In the genomic region with DNA sequence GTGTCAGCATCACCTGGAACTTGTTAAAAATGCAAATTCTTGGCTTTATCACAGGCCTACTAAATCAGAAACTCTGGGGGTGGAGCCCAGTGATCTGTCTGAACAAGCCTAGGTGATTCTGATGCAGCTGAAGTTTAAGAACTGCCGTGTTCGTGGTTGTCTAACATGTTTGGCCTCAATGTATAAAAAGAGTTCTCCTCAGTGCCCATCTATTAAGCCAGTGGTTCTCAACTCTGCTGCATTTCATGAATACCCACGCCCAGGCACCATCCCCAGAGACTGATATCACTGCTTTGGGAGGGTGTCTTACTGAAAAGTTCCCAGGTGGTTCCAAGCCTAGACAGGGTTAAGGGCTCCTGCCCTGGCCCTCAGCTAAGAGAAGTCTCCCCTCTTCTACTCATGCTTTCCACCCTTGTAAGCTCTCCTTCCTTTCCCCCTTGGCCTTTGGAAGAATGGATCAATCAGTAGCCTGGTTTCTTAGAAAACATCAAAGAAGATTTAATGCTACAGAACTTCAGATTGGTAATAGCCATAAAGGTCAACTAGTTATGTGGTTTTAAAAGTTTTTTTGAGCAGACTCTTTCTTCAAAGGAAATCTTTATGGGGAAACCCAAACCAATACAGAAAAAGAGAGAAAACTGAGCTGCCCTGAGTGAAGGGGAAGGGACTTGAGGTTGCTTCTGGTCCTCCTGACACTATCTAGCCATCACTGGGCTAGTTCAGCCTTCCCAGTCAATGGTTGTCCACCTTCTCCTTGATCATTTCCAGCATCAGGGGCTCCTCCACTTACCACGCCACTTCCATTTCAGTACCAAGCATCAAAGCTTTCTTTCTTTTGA, we compare ENCODE assay signal across 1 cellular context.
TF ChIP-seq lines count a peak whose summit lies in the region.

No MANE protein-coding gene starts in this region.

TF ChIP-seq in GM12878, 131 proteins besides CTCF, POLR2A, EP300 and RAD21 (continued from another document and continues in another):
- no peak for TF ChIP-seq ZBTB11 (CRISPR knock-in tag; IDR thresholded peaks at IDR 0.05)
- no peak for TF ChIP-seq HCFC1 (IDR thresholded peaks at IDR 0.05; ENCODE audit: low read length)
- TF ChIP-seq, protein P1, sequence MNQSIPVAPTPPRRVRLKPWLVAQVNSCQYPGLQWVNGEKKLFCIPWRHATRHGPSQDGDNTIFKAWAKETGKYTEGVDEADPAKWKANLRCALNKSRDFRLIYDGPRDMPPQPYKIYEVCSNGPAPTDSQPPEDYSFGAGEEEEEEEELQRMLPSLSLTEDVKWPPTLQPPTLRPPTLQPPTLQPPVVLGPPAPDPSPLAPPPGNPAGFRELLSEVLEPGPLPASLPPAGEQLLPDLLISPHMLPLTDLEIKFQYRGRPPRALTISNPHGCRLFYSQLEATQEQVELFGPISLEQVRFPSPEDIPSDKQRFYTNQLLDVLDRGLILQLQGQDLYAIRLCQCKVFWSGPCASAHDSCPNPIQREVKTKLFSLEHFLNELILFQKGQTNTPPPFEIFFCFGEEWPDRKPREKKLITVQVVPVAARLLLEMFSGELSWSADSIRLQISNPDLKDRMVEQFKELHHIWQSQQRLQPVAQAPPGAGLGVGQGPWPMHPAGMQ (IDR thresholded peaks at IDR 0.05; ENCODE audit: borderline replicate concordance), result no peak
- TF ChIP-seq MEF2B (IDR thresholded peaks at IDR 0.05; ENCODE audit: partially characterized antibody, poor library complexity, severe bottlenecking), result peak; percentile 98
- TF ChIP-seq SREBF2 (IDR thresholded peaks at IDR 0.05; ENCODE audit: low read length), result no peak
- TF ChIP-seq, protein P2, sequence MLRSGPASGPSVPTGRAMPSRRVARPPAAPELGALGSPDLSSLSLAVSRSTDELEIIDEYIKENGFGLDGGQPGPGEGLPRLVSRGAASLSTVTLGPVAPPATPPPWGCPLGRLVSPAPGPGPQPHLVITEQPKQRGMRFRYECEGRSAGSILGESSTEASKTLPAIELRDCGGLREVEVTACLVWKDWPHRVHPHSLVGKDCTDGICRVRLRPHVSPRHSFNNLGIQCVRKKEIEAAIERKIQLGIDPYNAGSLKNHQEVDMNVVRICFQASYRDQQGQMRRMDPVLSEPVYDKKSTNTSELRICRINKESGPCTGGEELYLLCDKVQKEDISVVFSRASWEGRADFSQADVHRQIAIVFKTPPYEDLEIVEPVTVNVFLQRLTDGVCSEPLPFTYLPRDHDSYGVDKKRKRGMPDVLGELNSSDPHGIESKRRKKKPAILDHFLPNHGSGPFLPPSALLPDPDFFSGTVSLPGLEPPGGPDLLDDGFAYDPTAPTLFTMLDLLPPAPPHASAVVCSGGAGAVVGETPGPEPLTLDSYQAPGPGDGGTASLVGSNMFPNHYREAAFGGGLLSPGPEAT (IDR thresholded peaks at IDR 0.05; ENCODE audit: low read depth), result peak; percentile 47; the same call in 1 of the 2 replicates
- peak; percentile 28; the same call in 1 of the 2 replicates for TF ChIP-seq ZNF384 (IDR thresholded peaks at IDR 0.05; ENCODE audit: borderline replicate concordance, low read depth, low read length)
- no peak for TF ChIP-seq KDM1A (IDR thresholded peaks at IDR 0.05; ENCODE audit: borderline replicate concordance)
- TF ChIP-seq SMAD1 (IDR thresholded peaks at IDR 0.05; ENCODE audit: low read depth, partially characterized antibody), result peak; percentile 52
- no peak for TF ChIP-seq BACH1 (IDR thresholded peaks at IDR 0.05; ENCODE audit: borderline replicate concordance)
- TF ChIP-seq DPF2 (IDR thresholded peaks at IDR 0.05), result 0 out of 2 replicates have a peak, but pooled peaks have one; percentile 47
- peak; percentile 43; the same call in 1 of the 2 replicates for TF ChIP-seq ATF7 (IDR thresholded peaks at IDR 0.05; ENCODE audit: low read depth)
- TF ChIP-seq CREM (IDR thresholded peaks at IDR 0.05; ENCODE audit: low read depth), result peak; percentile 40; the same call in 1 of the 2 replicates
- peak; percentile 66 for TF ChIP-seq RUNX3 (IDR thresholded peaks at IDR 0.05; ENCODE audit: low read length)
- peak; percentile 49 to 60; a peak in 3 of 4 replicates for TF ChIP-seq IKZF2 (IDR thresholded peaks at IDR 0.05)
- TF ChIP-seq SUZ12 (IDR thresholded peaks at IDR 0.05; ENCODE audit: unreplicated experiment), result no peak
- no peak for TF ChIP-seq MYB (IDR thresholded peaks at IDR 0.05; ENCODE audit: borderline replicate concordance, low read depth, low read length)
- TF ChIP-seq ATF2 (IDR thresholded peaks at IDR 0.05; ENCODE audit: low read length), result peak; percentile 63
- TF ChIP-seq RCOR1 (conservative IDR thresholded peaks at IDR 0.05; ENCODE audit: low read depth, low read length), result no peak
- TF ChIP-seq ZNF687 (IDR thresholded peaks at IDR 0.05), result peak; percentile 49
- TF ChIP-seq, protein P3, sequence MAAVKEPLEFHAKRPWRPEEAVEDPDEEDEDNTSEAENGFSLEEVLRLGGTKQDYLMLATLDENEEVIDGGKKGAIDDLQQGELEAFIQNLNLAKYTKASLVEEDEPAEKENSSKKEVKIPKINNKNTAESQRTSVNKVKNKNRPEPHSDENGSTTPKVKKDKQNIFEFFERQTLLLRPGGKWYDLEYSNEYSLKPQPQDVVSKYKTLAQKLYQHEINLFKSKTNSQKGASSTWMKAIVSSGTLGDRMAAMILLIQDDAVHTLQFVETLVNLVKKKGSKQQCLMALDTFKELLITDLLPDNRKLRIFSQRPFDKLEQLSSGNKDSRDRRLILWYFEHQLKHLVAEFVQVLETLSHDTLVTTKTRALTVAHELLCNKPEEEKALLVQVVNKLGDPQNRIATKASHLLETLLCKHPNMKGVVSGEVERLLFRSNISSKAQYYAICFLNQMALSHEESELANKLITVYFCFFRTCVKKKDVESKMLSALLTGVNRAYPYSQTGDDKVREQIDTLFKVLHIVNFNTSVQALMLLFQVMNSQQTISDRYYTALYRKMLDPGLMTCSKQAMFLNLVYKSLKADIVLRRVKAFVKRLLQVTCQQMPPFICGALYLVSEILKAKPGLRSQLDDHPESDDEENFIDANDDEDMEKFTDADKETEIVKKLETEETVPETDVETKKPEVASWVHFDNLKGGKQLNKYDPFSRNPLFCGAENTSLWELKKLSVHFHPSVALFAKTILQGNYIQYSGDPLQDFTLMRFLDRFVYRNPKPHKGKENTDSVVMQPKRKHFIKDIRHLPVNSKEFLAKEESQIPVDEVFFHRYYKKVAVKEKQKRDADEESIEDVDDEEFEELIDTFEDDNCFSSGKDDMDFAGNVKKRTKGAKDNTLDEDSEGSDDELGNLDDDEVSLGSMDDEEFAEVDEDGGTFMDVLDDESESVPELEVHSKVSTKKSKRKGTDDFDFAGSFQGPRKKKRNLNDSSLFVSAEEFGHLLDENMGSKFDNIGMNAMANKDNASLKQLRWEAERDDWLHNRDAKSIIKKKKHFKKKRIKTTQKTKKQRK (IDR thresholded peaks at IDR 0.05; ENCODE audit: low read depth, low read length), result no peak
- no peak for TF ChIP-seq WRNIP1 (IDR thresholded peaks at IDR 0.05; ENCODE audit: borderline replicate concordance, low read depth, low read length)
- peak; percentile 39 for TF ChIP-seq IKZF1 (conservative IDR thresholded peaks at IDR 0.05)
- no peak for TF ChIP-seq TARDBP (IDR thresholded peaks at IDR 0.05; ENCODE audit: borderline replicate concordance)
- no peak for TF ChIP-seq ZNF217 (IDR thresholded peaks at IDR 0.05)
- TF ChIP-seq GATAD2B (conservative IDR thresholded peaks at IDR 0.05; ENCODE audit: low read depth), result peak; percentile 92
- TF ChIP-seq LARP7 (IDR thresholded peaks at IDR 0.05), result no peak
- TF ChIP-seq STAT3 (IDR thresholded peaks at IDR 0.05; ENCODE audit: low read depth, low read length), result no peak
- TF ChIP-seq, protein P4, sequence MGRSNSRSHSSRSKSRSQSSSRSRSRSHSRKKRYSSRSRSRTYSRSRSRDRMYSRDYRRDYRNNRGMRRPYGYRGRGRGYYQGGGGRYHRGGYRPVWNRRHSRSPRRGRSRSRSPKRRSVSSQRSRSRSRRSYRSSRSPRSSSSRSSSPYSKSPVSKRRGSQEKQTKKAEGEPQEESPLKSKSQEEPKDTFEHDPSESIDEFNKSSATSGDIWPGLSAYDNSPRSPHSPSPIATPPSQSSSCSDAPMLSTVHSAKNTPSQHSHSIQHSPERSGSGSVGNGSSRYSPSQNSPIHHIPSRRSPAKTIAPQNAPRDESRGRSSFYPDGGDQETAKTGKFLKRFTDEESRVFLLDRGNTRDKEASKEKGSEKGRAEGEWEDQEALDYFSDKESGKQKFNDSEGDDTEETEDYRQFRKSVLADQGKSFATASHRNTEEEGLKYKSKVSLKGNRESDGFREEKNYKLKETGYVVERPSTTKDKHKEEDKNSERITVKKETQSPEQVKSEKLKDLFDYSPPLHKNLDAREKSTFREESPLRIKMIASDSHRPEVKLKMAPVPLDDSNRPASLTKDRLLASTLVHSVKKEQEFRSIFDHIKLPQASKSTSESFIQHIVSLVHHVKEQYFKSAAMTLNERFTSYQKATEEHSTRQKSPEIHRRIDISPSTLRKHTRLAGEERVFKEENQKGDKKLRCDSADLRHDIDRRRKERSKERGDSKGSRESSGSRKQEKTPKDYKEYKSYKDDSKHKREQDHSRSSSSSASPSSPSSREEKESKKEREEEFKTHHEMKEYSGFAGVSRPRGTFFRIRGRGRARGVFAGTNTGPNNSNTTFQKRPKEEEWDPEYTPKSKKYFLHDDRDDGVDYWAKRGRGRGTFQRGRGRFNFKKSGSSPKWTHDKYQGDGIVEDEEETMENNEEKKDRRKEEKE (IDR thresholded peaks at IDR 0.05), result no peak
- TF ChIP-seq NFXL1 (IDR thresholded peaks at IDR 0.05; ENCODE audit: borderline replicate concordance), result no peak
- TF ChIP-seq FOS (IDR thresholded peaks at IDR 0.05; ENCODE audit: borderline replicate concordance, extremely low read depth, insufficient read length), result no peak
- no peak for TF ChIP-seq PAX5 (IDR thresholded peaks at IDR 0.05; ENCODE audit: borderline replicate concordance, low read depth, low read length)
- TF ChIP-seq ZBED1 (IDR thresholded peaks at IDR 0.05; ENCODE audit: borderline replicate concordance), result peak; percentile 10; the same call in 1 of the 2 replicates
- peak in 1 of 2 experiments; percentile 11; a peak in 1 of 4 replicates for TF ChIP-seq BHLHE40 (IDR thresholded peaks at IDR 0.05; ENCODE audit: borderline replicate concordance in 1 of 2, low read depth in 2 of 2, low read length in 1 of 2)
- peak in 1 of 2 experiments; percentile 62; a peak in 1 of 3 replicates for TF ChIP-seq EGR1 (IDR thresholded peaks at IDR 0.05; ENCODE audit: borderline replicate concordance in 1 of 2, low read depth in 2 of 2, low read length in 2 of 2)
- TF ChIP-seq YBX1 (IDR thresholded peaks at IDR 0.05), result no peak
- no peak for TF ChIP-seq ZNF24 (IDR thresholded peaks at IDR 0.05)
